ENCODE assay signal across 8 cellular contexts in genomic region chr20:56412473-56412790, GRCh38. TPM values are rescaled to one million over a fixed set of nuclear protein-coding genes. Genes with fewer than 3 reads are reported as not detected.
A peak's percentile ranks its signal among the peaks of the same experiment; 100 is the strongest.
DNase-seq lines count a peak whose midpoint lies in the region; ATAC-seq, FAIRE-seq and TF ChIP-seq lines count a peak whose summit lies in the region.

No MANE protein-coding gene starts in this region.

- TF ChIP-seq CTCF in K562 (IDR thresholded peaks at IDR 0.05 in 2 of 3, conservative IDR thresholded peaks at IDR 0.05 in 1 of 3; ENCODE audit: insufficient read depth in 2 of 3, low read depth in 1 of 3, low read length in 3 of 3) = no peak
- no peak for TF ChIP-seq CTCF in upper lobe of right lung (IDR thresholded peaks at IDR 0.05)
- TF ChIP-seq CTCF in OCI-LY7 (conservative IDR thresholded peaks at IDR 0.05; ENCODE audit: low read length) = no peak

- TF ChIP-seq RAD21 in K562 (CRISPR knock-in tag; conservative IDR thresholded peaks at IDR 0.05 in 1 of 2, IDR thresholded peaks at IDR 0.05 in 1 of 2) = no peak

- H4K20me1 ChIP-seq in K562 (replicated peaks; ENCODE audit: control insufficient read depth, insufficient read depth, low read length) (no peaks in the 10 kb centered on the region; the same call in 1 of the 2 replicates), OCI-LY7 (ENCODE audit: insufficient read depth, low read length) (no peaks in the 10 kb centered on the region)

- no peaks in the 10 kb centered on the region for H3K9me1 ChIP-seq in K562 (ENCODE audit: control insufficient read depth, insufficient read depth, low read length)

- no peaks in the 10 kb centered on the region for H3K27me3 ChIP-seq in right cardiac atrium (ENCODE audit: control insufficient read depth, insufficient read depth)
- H3K27me3 ChIP-seq in K562 (ENCODE audit: control insufficient read depth in 2 of 2, insufficient read depth in 2 of 2, low read length in 2 of 2) = no peaks in the 10 kb centered on the region
- H3K27me3 ChIP-seq in mononuclear cell (ENCODE audit: insufficient read depth, low read length) = no peaks in the 10 kb centered on the region
- H3K27me3 ChIP-seq in upper lobe of right lung = no peaks in the 10 kb centered on the region

- H3K27ac ChIP-seq in right cardiac atrium (ENCODE audit: low read length) (peak overlapping the region; percentile 83), K562 (ENCODE audit: extremely low read depth, low read depth, low read length) (peak overlapping the region; percentile 85), upper lobe of right lung (peak overlapping the region; percentile 87), OCI-LY7 (ENCODE audit: low read depth, low read length, poor library complexity, severe bottlenecking) (no peak overlapping the region)

- H3K9me3 ChIP-seq in right cardiac atrium (ENCODE audit: control insufficient read depth, low read length) (no peaks in the 10 kb centered on the region), K562 (replicated peaks; ENCODE audit: control insufficient read depth, insufficient read depth, low read depth, low read length) (no peaks in the 10 kb centered on the region), mononuclear cell (ENCODE audit: low read depth, low read length) (no peaks in the 10 kb centered on the region), upper lobe of right lung (no peaks in the 10 kb centered on the region), OCI-LY7 (ENCODE audit: low read length) (no peaks in the 10 kb centered on the region)

- peak overlapping the region; percentile 62 to 73; a peak in 3 of 4 replicates for H3K9ac ChIP-seq in K562 (ENCODE audit: insufficient read depth in 1 of 2, low read depth in 2 of 2, low read length in 2 of 2)

- POLR2A ChIA-PET in K562 (lab: Yijun Ruan, JAX) = interaction anchor here (0.6 to 5.1 kb wide), 22 partner anchors 10 to 998 kb away, joined by 3 to 72 read pairs (median 4); partner anchors contain the start of genes AURKA, CSTF1, FAM210B and RTF2
- POLR2A ChIA-PET in OCI-LY7 (lab: Charles Lee) = interaction anchor here (0.5 to 1.4 kb wide), 6 partner anchors 8 to 118 kb away, joined by 3 to 4 read pairs (median 4); no protein-coding TSS in a partner anchor

- ATAC-seq in right cardiac atrium = no peak
- no peak for ATAC-seq in left cardiac atrium
- ATAC-seq in K562 = no peak; the same call in 2 of the 3 replicates
- no peak for ATAC-seq in upper lobe of right lung

- intact Hi-C loops in right cardiac atrium (cut with DNase I) = loop anchor here in 1 of 4 donors (10.0 kb wide), 1 partner anchor 52 kb away; the partner anchor contains the start of gene RTF2
- intact Hi-C loops in left cardiac atrium (cut with DNase I) = no loop called here
- intact Hi-C loops in K562 (cut with micrococcal nuclease) = loop anchor here (1.0 to 5.0 kb wide), 4 partner anchors 16 to 55 kb away; partner anchors contain the start of genes AURKA, CSTF1 and RTF2
- intact Hi-C loops in upper lobe of right lung (cut with DNase I) = no loop called here
- intact Hi-C loops in OCI-LY7 (cut with micrococcal nuclease; ENCODE audit: unreplicated experiment) = no loop called here

- in situ Hi-C loops in K562 (cut with MboI) = no loop called here

- no peak for FAIRE-seq in K562 (lab: Jason Lieb, UNC)

- DNase-seq in right cardiac atrium = no peak
- DNase-seq in left cardiac atrium = no peak
- no peak for DNase-seq in K562 (ENCODE audit: extremely low read depth in 1 of 4, low spot score in 3 of 4)
- DNase-seq in upper lobe of right lung = no peak
- no peak for DNase-seq in HK-2 (ENCODE audit: unreplicated experiment)
- DNase-seq in OCI-LY7 (ENCODE audit: low spot score) = no peak
- DNase-seq in NCI-H526 treated with DMSO at 0.1 percent for 48 hours (lab: John Stamatoyannopoulos, UW) = no peak

- H3K4me1 ChIP-seq in right cardiac atrium (ENCODE audit: control insufficient read depth, insufficient read depth, low read length) (no peaks in the 10 kb centered on the region), K562 (replicated peaks in 1 of 2; ENCODE audit: control insufficient read depth in 2 of 2, insufficient read depth in 2 of 2, low read length in 2 of 2) (peaks cover 13 to 52% of the 10 kb centered on the region in 2 experiments), mononuclear cell (ENCODE audit: insufficient read depth, low read length) (peaks cover 68% of the 10 kb centered on the region), upper lobe of right lung (peaks cover 33% of the 10 kb centered on the region), OCI-LY7 (ENCODE audit: insufficient read depth, low read length, poor library complexity, severe bottlenecking) (peaks cover 7% of the 10 kb centered on the region)

- H2AFZ ChIP-seq in K562 (ENCODE audit: low read depth, low read length) (peak overlapping the region; percentile 62; the same call in 1 of the 2 replicates), OCI-LY7 (ENCODE audit: low read length) (no peak overlapping the region)

- TF ChIP-seq POLR2A in K562 (conservative IDR thresholded peaks at IDR 0.05) = peak; percentile 90

- CTCF ChIA-PET in K562 (lab: Yijun Ruan, JAX; ENCODE audit: low intra/inter-chr PET ratio) (no interaction called here), OCI-LY7 (lab: Charles Lee; ENCODE audit: unreplicated experiment) (no interaction called here)

- peaks cover 39% of the 10 kb centered on the region for H3K36me3 ChIP-seq in K562 (ENCODE audit: control insufficient read depth, insufficient read depth, low read length)
- H3K36me3 ChIP-seq in upper lobe of right lung = peaks cover 3% of the 10 kb centered on the region
- peaks cover 36% of the 10 kb centered on the region for H3K36me3 ChIP-seq in OCI-LY7 (ENCODE audit: insufficient read depth, low read length)

- H3K4me3 ChIP-seq in right cardiac atrium (ENCODE audit: low read length) (peak overlapping the region; percentile 9), K562 (peak overlapping the region; percentile 77), mononuclear cell (ENCODE audit: low read length) (peak overlapping the region; percentile 47), upper lobe of right lung (peak overlapping the region; percentile 49), OCI-LY7 (ENCODE audit: low read depth, low read length, poor library complexity, severe bottlenecking) (no peak overlapping the region)

- no TSS peak for BruUV-seq in K562 (replicated peaks; lab: Mats Ljungman, UMichigan)
- no TSS peak for BruUV-seq in OCI-LY7 (replicated peaks; lab: Mats Ljungman, UMichigan)

- peak overlapping the region; percentile 99 for H3K4me2 ChIP-seq in K562 (ENCODE audit: insufficient read depth, low read length)
- H3K4me2 ChIP-seq in OCI-LY7 (ENCODE audit: low read length) = no peak overlapping the region

- no peaks in the 10 kb centered on the region for H3K9me2 ChIP-seq in OCI-LY7 (ENCODE audit: insufficient read depth, low read length)

- WGBS in right cardiac atrium = 77% methylated on average over 7 of the region's 7 CpGs
- WGBS in K562 (ENCODE audit: insufficient coverage, low coverage, missing lambda C conversion rate) = 2% methylated on average over 7 of the region's 7 CpGs

- H3K79me2 ChIP-seq in K562 (ENCODE audit: control insufficient read depth, insufficient read depth, low read length) = peaks cover 77% of the 10 kb centered on the region
- H3K79me2 ChIP-seq in OCI-LY7 (ENCODE audit: insufficient read depth, low read depth, low read length) = no peaks in the 10 kb centered on the region

- TF ChIP-seq EP300 in K562 (IDR thresholded peaks at IDR 0.05; ENCODE audit: low read length) = no peak

RNA-seq across cellular contexts. Expression of gene CASS4, which starts 0.4 kb away (rescaled TPM):
- total RNA-seq in right cardiac atrium = under 1 TPM; 0.51 to 0.79 (median 0.64) TPM
- 0.34 TPM for polyA plus RNA-seq in right cardiac atrium
- total RNA-seq in left cardiac atrium = under 1 TPM; 0.65 to 0.80 TPM
- 63.3 and 67.4 TPM in 2 replicates for total RNA-seq in K562 (2011; cell fraction: chromatin; rRNA removed; ENCODE audit: low replicate concordance)
- 45.1 and 50.9 TPM in 2 replicates for total RNA-seq in K562 (2011; cell fraction: nucleolus; rRNA removed)
- 43.0 and 48.2 TPM in 2 replicates for total RNA-seq in K562 (2011; cell fraction: nucleoplasm; rRNA removed)
- 26.7 and 27.1 TPM in 2 replicates for total RNA-seq in K562 (2014; rRNA removed)
- total RNA-seq in K562 (2014; rRNA removed; fragmentation: Illumina TruSeq; extraction: Trizol) = 23.4 and 29.3 TPM in 2 replicates
- total RNA-seq in K562 (2015; rRNA removed; fragmentation: Illumina TruSeq; extraction: Trizol) = 25.3 and 25.6 TPM in 2 replicates
- total RNA-seq in K562 (2021) = 27.8 and 36.8 TPM in 2 replicates
- polyA plus RNA-seq in K562 (2011; rRNA removed) = 53.2 and 53.8 TPM in 2 replicates
- 52.4 and 52.9 TPM in 2 replicates for polyA plus RNA-seq in K562 (2011; cell fraction: cytosol; rRNA removed)
- polyA plus RNA-seq in K562 (2011; cell fraction: nucleus; rRNA removed) = 28.9 and 33.6 TPM in 2 replicates
- 18.6 and 19.4 TPM in 2 replicates for polyA plus RNA-seq in K562 (2012)
- polyA plus RNA-seq in K562 (2014; fragmentation: Illumina TruSeq; extraction: Trizol) = 35.3 and 41.6 TPM in 2 replicates
- polyA plus RNA-seq in K562 (2014; fragmentation: Nextera tagmentation; extraction: Ambion mirVana) = 1 to 10 TPM; 8.1 to 8.8 TPM
- polyA plus RNA-seq in K562 (2014; rRNA removed) = 21.7 and 30.0 TPM in 2 replicates
- 56.7 and 57.5 TPM in 2 replicates for polyA minus RNA-seq in K562 (2011; rRNA and poly(A)+ RNA removed)
- 39.3 and 40.1 TPM in 2 replicates for polyA minus RNA-seq in K562 (2011; cell fraction: cytosol; rRNA and poly(A)+ RNA removed)
- polyA minus RNA-seq in K562 (2011; cell fraction: nucleus; rRNA and poly(A)+ RNA removed) = 26.0 and 37.0 TPM in 2 replicates
- total RNA-seq in mononuclear cell = 13.4 TPM
- total RNA-seq in upper lobe of right lung = 40.2 TPM
- 0.05 TPM in 1 of 2 replicates, not detected in the other for total RNA-seq in OCI-LY7 (2014; rRNA removed; shearing (Covaris generic))
- 0.15 and 0.18 TPM in 2 replicates for total RNA-seq in OCI-LY7 (2022)

RNA-seq across cellular contexts. Expression of gene CSTF1, which starts 20.0 kb away (rescaled TPM):
- total RNA-seq in right cardiac atrium (10 to 100 TPM; 19.1 to 23.2 (median 19.8) TPM), left cardiac atrium (10 to 100 TPM; 20.2 to 20.9 TPM), K562 (2014; rRNA removed) (30.8 and 36.3 TPM in 2 replicates), K562 (2014; rRNA removed; fragmentation: Illumina TruSeq; extraction: Trizol) (53.4 and 55.2 TPM in 2 replicates), K562 (2015; rRNA removed; fragmentation: Illumina TruSeq; extraction: Trizol) (43.7 and 45.6 TPM in 2 replicates), K562 (2021) (44.4 and 48.9 TPM in 2 replicates), mononuclear cell (32.6 TPM), upper lobe of right lung (27.8 TPM), OCI-LY7 (2022) (51.6 and 56.0 TPM in 2 replicates)
- polyA plus RNA-seq in right cardiac atrium (8.8 TPM), K562 (2011; rRNA removed) (76.6 and 92.5 TPM in 2 replicates), K562 (2014; fragmentation: Illumina TruSeq; extraction: Trizol) (48.1 and 56.6 TPM in 2 replicates), K562 (2014; fragmentation: Nextera tagmentation; extraction: Ambion mirVana) (100 to 1,000 TPM in 1 of 2 experiments, 10 to 100 TPM in 1; 74.1 to 110 TPM), K562 (2014; rRNA removed) (33.5 and 40.7 TPM in 2 replicates)
- total RNA-seq in K562 (2011; cell fraction: chromatin; rRNA removed; ENCODE audit: low replicate concordance) = 81.3 and 104 TPM in 2 replicates
- 51.9 and 54.7 TPM in 2 replicates for total RNA-seq in K562 (2011; cell fraction: nucleolus; rRNA removed)
- 67.5 and 68.8 TPM in 2 replicates for total RNA-seq in K562 (2011; cell fraction: nucleoplasm; rRNA removed)
- polyA plus RNA-seq in K562 (2011; cell fraction: cytosol; rRNA removed) = 77.7 and 92.2 TPM in 2 replicates
- 81.7 and 87.2 TPM in 2 replicates for polyA plus RNA-seq in K562 (2011; cell fraction: nucleus; rRNA removed)
- polyA plus RNA-seq in K562 (2012) = 31.3 and 43.1 TPM in 2 replicates
- polyA minus RNA-seq in K562 (2011; rRNA and poly(A)+ RNA removed) = 157 and 159 TPM in 2 replicates
- polyA minus RNA-seq in K562 (2011; cell fraction: cytosol; rRNA and poly(A)+ RNA removed) = 48.8 and 68.1 TPM in 2 replicates
- 30.7 and 57.5 TPM in 2 replicates for polyA minus RNA-seq in K562 (2011; cell fraction: nucleus; rRNA and poly(A)+ RNA removed)
- total RNA-seq in OCI-LY7 (2014; rRNA removed; shearing (Covaris generic)) = 38.5 and 52.1 TPM in 2 replicates

RNA-seq across cellular contexts. Expression of gene AURKA, which starts 20.4 kb away (rescaled TPM):
- 10 to 100 TPM in 1 of 4 donors, 1 to 10 TPM in 3; 4.8 to 10.8 (median 8.5) TPM for total RNA-seq in right cardiac atrium
- polyA plus RNA-seq in right cardiac atrium = 5.9 TPM
- 10 to 100 TPM in 1 of 2 donors, 1 to 10 TPM in 1; 8.9 to 10.3 TPM for total RNA-seq in left cardiac atrium
- 35.2 and 46.4 TPM in 2 replicates for total RNA-seq in K562 (2011; cell fraction: chromatin; rRNA removed; ENCODE audit: low replicate concordance)
- total RNA-seq in K562 (2011; cell fraction: nucleolus; rRNA removed) = 29.4 and 33.6 TPM in 2 replicates
- 34.9 and 36.8 TPM in 2 replicates for total RNA-seq in K562 (2011; cell fraction: nucleoplasm; rRNA removed)
- total RNA-seq in K562 (2014; rRNA removed) = 72.7 and 78.4 TPM in 2 replicates
- total RNA-seq in K562 (2014; rRNA removed; fragmentation: Illumina TruSeq; extraction: Trizol) = 113 and 126 TPM in 2 replicates
- total RNA-seq in K562 (2015; rRNA removed; fragmentation: Illumina TruSeq; extraction: Trizol) = 102 and 105 TPM in 2 replicates
- 97.4 and 101 TPM in 2 replicates for total RNA-seq in K562 (2021)
- 112 and 148 TPM in 2 replicates for polyA plus RNA-seq in K562 (2011; rRNA removed)
- polyA plus RNA-seq in K562 (2011; cell fraction: cytosol; rRNA removed) = 82.8 and 98.1 TPM in 2 replicates
- 52.9 and 65.0 TPM in 2 replicates for polyA plus RNA-seq in K562 (2011; cell fraction: nucleus; rRNA removed)
- polyA plus RNA-seq in K562 (2012) = 70.5 and 75.3 TPM in 2 replicates
- 128 and 162 TPM in 2 replicates for polyA plus RNA-seq in K562 (2014; fragmentation: Illumina TruSeq; extraction: Trizol)
- 100 to 1,000 TPM; 130 to 153 TPM for polyA plus RNA-seq in K562 (2014; fragmentation: Nextera tagmentation; extraction: Ambion mirVana)
- polyA plus RNA-seq in K562 (2014; rRNA removed) = 105 and 106 TPM in 2 replicates
- polyA minus RNA-seq in K562 (2011; rRNA and poly(A)+ RNA removed) = 99.4 and 104 TPM in 2 replicates
- 43.0 and 57.1 TPM in 2 replicates for polyA minus RNA-seq in K562 (2011; cell fraction: cytosol; rRNA and poly(A)+ RNA removed)
- 16.3 and 31.1 TPM in 2 replicates for polyA minus RNA-seq in K562 (2011; cell fraction: nucleus; rRNA and poly(A)+ RNA removed)
- 3.0 TPM for total RNA-seq in mononuclear cell
- total RNA-seq in upper lobe of right lung = 1.5 TPM
- total RNA-seq in OCI-LY7 (2014; rRNA removed; shearing (Covaris generic)) = 55.5 and 63.2 TPM in 2 replicates
- 97.1 and 105 TPM in 2 replicates for total RNA-seq in OCI-LY7 (2022)

RNA-seq across cellular contexts. Expression of gene FAM210B, which starts 53.7 kb away (rescaled TPM):
- total RNA-seq in right cardiac atrium (10 to 100 TPM; 33.0 to 37.9 (median 35.2) TPM), left cardiac atrium (10 to 100 TPM; 31.1 to 32.9 TPM), K562 (2014; rRNA removed) (42.1 and 45.8 TPM in 2 replicates), K562 (2014; rRNA removed; fragmentation: Illumina TruSeq; extraction: Trizol) (58.1 and 61.2 TPM in 2 replicates), K562 (2015; rRNA removed; fragmentation: Illumina TruSeq; extraction: Trizol) (37.5 and 39.0 TPM in 2 replicates), K562 (2021) (47.6 and 53.9 TPM in 2 replicates), mononuclear cell (20.6 TPM), upper lobe of right lung (39.5 TPM), OCI-LY7 (2022) (1.1 and 1.3 TPM in 2 replicates)
- polyA plus RNA-seq in right cardiac atrium (29.4 TPM), K562 (2011; rRNA removed) (69.9 and 87.3 TPM in 2 replicates), K562 (2014; fragmentation: Illumina TruSeq; extraction: Trizol) (69.3 and 83.3 TPM in 2 replicates), K562 (2014; fragmentation: Nextera tagmentation; extraction: Ambion mirVana) (10 to 100 TPM; 12.1 to 21.4 TPM), K562 (2014; rRNA removed) (56.0 and 60.7 TPM in 2 replicates)
- 34.2 and 45.4 TPM in 2 replicates for total RNA-seq in K562 (2011; cell fraction: chromatin; rRNA removed; ENCODE audit: low replicate concordance)
- total RNA-seq in K562 (2011; cell fraction: nucleolus; rRNA removed) = 42.5 and 44.3 TPM in 2 replicates
- 54.1 and 75.7 TPM in 2 replicates for total RNA-seq in K562 (2011; cell fraction: nucleoplasm; rRNA removed)
- 37.8 and 50.3 TPM in 2 replicates for polyA plus RNA-seq in K562 (2011; cell fraction: cytosol; rRNA removed)
- polyA plus RNA-seq in K562 (2011; cell fraction: nucleus; rRNA removed) = 22.8 and 26.7 TPM in 2 replicates
- 44.3 and 72.0 TPM in 2 replicates for polyA plus RNA-seq in K562 (2012)
- 46.0 and 53.8 TPM in 2 replicates for polyA minus RNA-seq in K562 (2011; rRNA and poly(A)+ RNA removed)
- 20.9 and 25.4 TPM in 2 replicates for polyA minus RNA-seq in K562 (2011; cell fraction: cytosol; rRNA and poly(A)+ RNA removed)
- polyA minus RNA-seq in K562 (2011; cell fraction: nucleus; rRNA and poly(A)+ RNA removed) = 19.5 and 23.7 TPM in 2 replicates
- total RNA-seq in OCI-LY7 (2014; rRNA removed; shearing (Covaris generic)) = 0.13 and 0.19 TPM in 2 replicates

RNA-seq across cellular contexts. Expression of gene RTF2, which starts 56.0 kb away (rescaled TPM):
- total RNA-seq in right cardiac atrium = 10 to 100 TPM; 73.4 to 80.4 (median 79.5) TPM
- 74.3 TPM for polyA plus RNA-seq in right cardiac atrium
- 10 to 100 TPM; 68.6 to 73.2 TPM for total RNA-seq in left cardiac atrium
- total RNA-seq in K562 (2011; cell fraction: chromatin; rRNA removed; ENCODE audit: low replicate concordance) = 29.7 and 29.9 TPM in 2 replicates
- total RNA-seq in K562 (2011; cell fraction: nucleolus; rRNA removed) = 20.7 and 24.2 TPM in 2 replicates
- total RNA-seq in K562 (2011; cell fraction: nucleoplasm; rRNA removed) = 33.1 and 37.2 TPM in 2 replicates
- 67.0 and 69.1 TPM in 2 replicates for total RNA-seq in K562 (2014; rRNA removed)
- total RNA-seq in K562 (2014; rRNA removed; fragmentation: Illumina TruSeq; extraction: Trizol) = 62.1 and 69.8 TPM in 2 replicates
- 67.9 and 70.4 TPM in 2 replicates for total RNA-seq in K562 (2015; rRNA removed; fragmentation: Illumina TruSeq; extraction: Trizol)
- total RNA-seq in K562 (2021) = 83.5 and 84.9 TPM in 2 replicates
- polyA plus RNA-seq in K562 (2011; rRNA removed) = 82.3 and 87.4 TPM in 2 replicates
- 68.8 and 69.8 TPM in 2 replicates for polyA plus RNA-seq in K562 (2011; cell fraction: cytosol; rRNA removed)
- 48.5 and 53.8 TPM in 2 replicates for polyA plus RNA-seq in K562 (2011; cell fraction: nucleus; rRNA removed)
- polyA plus RNA-seq in K562 (2012) = 65.1 and 70.9 TPM in 2 replicates
- polyA plus RNA-seq in K562 (2014; fragmentation: Illumina TruSeq; extraction: Trizol) = 85.1 and 90.7 TPM in 2 replicates
- 100 to 1,000 TPM; 114 to 177 TPM for polyA plus RNA-seq in K562 (2014; fragmentation: Nextera tagmentation; extraction: Ambion mirVana)
- polyA plus RNA-seq in K562 (2014; rRNA removed) = 80.1 and 85.0 TPM in 2 replicates
- 46.4 and 55.6 TPM in 2 replicates for polyA minus RNA-seq in K562 (2011; rRNA and poly(A)+ RNA removed)
- polyA minus RNA-seq in K562 (2011; cell fraction: cytosol; rRNA and poly(A)+ RNA removed) = 29.6 and 30.2 TPM in 2 replicates
- 10.8 and 20.4 TPM in 2 replicates for polyA minus RNA-seq in K562 (2011; cell fraction: nucleus; rRNA and poly(A)+ RNA removed)
- total RNA-seq in mononuclear cell = 49.7 TPM
- 77.4 TPM for total RNA-seq in upper lobe of right lung
- 46.8 and 63.6 TPM in 2 replicates for total RNA-seq in OCI-LY7 (2014; rRNA removed; shearing (Covaris generic))
- 68.2 and 72.7 TPM in 2 replicates for total RNA-seq in OCI-LY7 (2022)
